14 cellular contexts compared by ENCODE assay signal in genomic region chr14:31326111-31326510, GRCh38.
DNase-seq lines count a peak whose midpoint lies in the region; ATAC-seq, FAIRE-seq and TF ChIP-seq lines count a peak whose summit lies in the region.
"Had no signal": no experiment of that assay in that cellular context is flagged by ENCODE, and none has a peak within 500 bp of the region (broad histone marks: within the 10 kb centered on the region; RNA-seq: fewer than 3 reads in every experiment).

No MANE protein-coding gene starts in this region.

- H3K4me3 Mint-ChIP-seq in astrocyte (ENCODE audit: unreplicated experiment): no peak overlapping the region
- H3K4me3 Mint-ChIP-seq: activated CD4-positive, alpha-beta memory T cell treated with anti-CD3 and anti-CD28 coated beads for 36 hours; neural crest cell had no signal

- H3K79me2 ChIP-seq in astrocyte (ENCODE audit: insufficient read depth, low read length): no peaks in the 10 kb centered on the region

- TF ChIP-seq CTCF in D721Med (IDR thresholded peaks at IDR 0.05; ENCODE audit: insufficient read depth, missing control alignments): peak; percentile 39
- TF ChIP-seq CTCF in astrocyte (IDR thresholded peaks at IDR 0.05; ENCODE audit: insufficient read depth, low read depth, low read length): no peak
- no peak for TF ChIP-seq CTCF in heart right ventricle (IDR thresholded peaks at IDR 0.05)
- TF ChIP-seq CTCF in prostate gland (IDR thresholded peaks at IDR 0.05): no peak
- TF ChIP-seq CTCF in dorsolateral prefrontal cortex (IDR thresholded peaks at IDR 0.05 in 54 of 56, conservative IDR thresholded peaks at IDR 0.05 in 2 of 56; ENCODE audit: low read depth in 1 of 56, partially characterized antibody in 56 of 56): no peak

- intact Hi-C loops in left colon (cut with DNase I, micrococcal nuclease): no loop called here
- intact Hi-C loops in heart right ventricle (cut with DNase I): loop anchor here in 1 of 10 donors (2.0 kb wide), 1 partner anchor 21 kb away; no protein-coding TSS in a partner anchor
- intact Hi-C loops in prostate gland (cut with DNase I): no loop called here
- intact Hi-C loops in dorsolateral prefrontal cortex (cut with DNase I): no loop called here

- H3K27me3 ChIP-seq in astrocyte (ENCODE audit: insufficient read depth, low read length) (no peaks in the 10 kb centered on the region), heart right ventricle (no peaks in the 10 kb centered on the region), prostate gland (replicated peaks; ENCODE audit: insufficient read depth) (no peaks in the 10 kb centered on the region), dorsolateral prefrontal cortex (no peaks in the 10 kb centered on the region)
- H3K27me3 ChIP-seq: suprapubic skin had no signal

- no peak for FAIRE-seq in D721Med (lab: Jason Lieb, UNC)
- FAIRE-seq in astrocyte (lab: Jason Lieb, UNC): no peak

- DNase-seq in D721Med (ENCODE audit: insufficient read length, low spot score): no peak
- peak; percentile 3 to 5 for DNase-seq in Kasumi-1 (lab: John Stamatoyannopoulos, UW)
- peak; percentile 4 for DNase-seq in astrocyte (ENCODE audit: low read depth)
- DNase-seq in left colon: no peak
- no peak for DNase-seq in heart right ventricle
- DNase-seq in prostate gland (ENCODE audit: low spot score): no peak
- DNase-seq in NCI-H2196 (lab: John Stamatoyannopoulos, UW; ENCODE audit: unreplicated experiment): no peak
- DNase-seq in dorsolateral prefrontal cortex: no peak
- DNase-seq: activated CD4-positive, alpha-beta memory T cell treated with anti-CD3 and anti-CD28 coated beads for 36 hours; aorta; NCI-H1105; SIG-M5 had no signal

- H3K36me3 ChIP-seq in astrocyte (ENCODE audit: insufficient read depth, low read length) (peaks cover 6% of the 10 kb centered on the region), heart right ventricle (peaks cover 0 to 76% (median 27%) of the 10 kb centered on the region in 9 donors), prostate gland (no peaks in the 10 kb centered on the region)

- H3K9ac ChIP-seq in astrocyte (ENCODE audit: low read length): no peak overlapping the region

- H3K4me1 ChIP-seq in astrocyte (ENCODE audit: insufficient read depth, low read length) (no peaks in the 10 kb centered on the region), heart right ventricle (no peaks in the 10 kb centered on the region), prostate gland (replicated peaks) (no peaks in the 10 kb centered on the region)
- H3K4me1 ChIP-seq: suprapubic skin had no signal

- H3K4me3 ChIP-seq in astrocyte (ENCODE audit: insufficient read depth, low read depth, low read length) (no peak overlapping the region), heart right ventricle (no peak overlapping the region), prostate gland (no peak overlapping the region), dorsolateral prefrontal cortex (no peak overlapping the region)
- H3K4me3 ChIP-seq: suprapubic skin had no signal

- H3K4me1 Mint-ChIP-seq in astrocyte (ENCODE audit: low read depth, unreplicated experiment): peaks cover 2% of the 10 kb centered on the region
- H3K4me1 Mint-ChIP-seq: neural crest cell had no signal

- TF ChIP-seq POLR2A in prostate gland (IDR thresholded peaks at IDR 0.05): no peak

- peaks cover 25% of the 10 kb centered on the region for H3K36me3 Mint-ChIP-seq in astrocyte (ENCODE audit: low read depth, unreplicated experiment)

- H3K9me3 ChIP-seq in astrocyte (ENCODE audit: insufficient read depth, low read depth, low read length) (peaks cover 4% of the 10 kb centered on the region), heart right ventricle (peaks cover 0 to 18% (median 0%) of the 10 kb centered on the region in 11 donors), prostate gland (no peaks in the 10 kb centered on the region)
- H3K9me3 ChIP-seq: suprapubic skin had no signal

- H3K27ac ChIP-seq in astrocyte (ENCODE audit: low read depth, low read length): no peak overlapping the region
- H3K27ac ChIP-seq in heart right ventricle: no peak overlapping the region
- no peak overlapping the region for H3K27ac ChIP-seq in prostate gland
- no peak overlapping the region for H3K27ac ChIP-seq in dorsolateral prefrontal cortex
- H3K27ac ChIP-seq: suprapubic skin had no signal

- no peak overlapping the region for H2AFZ ChIP-seq in astrocyte (ENCODE audit: low read depth, low read length)

- H3K27me3 Mint-ChIP-seq in astrocyte (ENCODE audit: low read depth, unreplicated experiment): no peaks in the 10 kb centered on the region
- H3K27me3 Mint-ChIP-seq: activated CD4-positive, alpha-beta memory T cell treated with anti-CD3 and anti-CD28 coated beads for 36 hours had no signal

- H3K27ac Mint-ChIP-seq in astrocyte (ENCODE audit: unreplicated experiment): no peak overlapping the region
- H3K27ac Mint-ChIP-seq: activated CD4-positive, alpha-beta memory T cell treated with anti-CD3 and anti-CD28 coated beads for 36 hours had no signal

- no peak overlapping the region for H3K4me2 ChIP-seq in astrocyte (ENCODE audit: low read length)

- H4K20me1 ChIP-seq in astrocyte (ENCODE audit: insufficient read depth, low read length): no peaks in the 10 kb centered on the region

- ATAC-seq in left colon (peak; percentile 48), heart right ventricle (no peak)

- peaks cover 6% of the 10 kb centered on the region for H3K9me3 Mint-ChIP-seq in astrocyte (ENCODE audit: unreplicated experiment)

Comparison
In these comparisons a context has a peak if more than half of its experiments do, and no peak if none do; other contexts are left out.
1. DNase-seq: peak in Kasumi-1 (2 of 2) and astrocyte (single experiment); none in D721Med (single experiment), left colon (0 of 2), heart right ventricle (0 of 2), prostate gland (single experiment), NCI-H2196 (single experiment) and dorsolateral prefrontal cortex (0 of 10).